ENCODE assay signal across 8 cellular contexts in genomic region chr5:149264432-149265069, GRCh38. TPM values are rescaled to one million over a fixed set of nuclear protein-coding genes. Genes with fewer than 3 reads are reported as not detected.
DNase-seq lines count a peak whose midpoint lies in the region; ATAC-seq and TF ChIP-seq lines count a peak whose summit lies in the region.

No MANE protein-coding gene starts in this region.

- H3K27me3 Mint-ChIP-seq in T-cell, result peaks cover 6 to 9% of the 10 kb centered on the region in 2 donors
- H3K27me3 Mint-ChIP-seq in nephron (ENCODE audit: low read depth), result peaks cover 59% of the 10 kb centered on the region

- no peak overlapping the region for H3K4me3 Mint-ChIP-seq in T-cell
- no peak overlapping the region for H3K4me3 Mint-ChIP-seq in nephron

- H3K4me1 Mint-ChIP-seq in T-cell (peaks cover 5 to 15% (median 6%) of the 10 kb centered on the region in 3 donors), nephron (no peaks in the 10 kb centered on the region)

- peak; percentile 47 for ATAC-seq in GM19468 (IDR thresholded peaks at IDR 0.05; ENCODE audit: extremely low read depth, unreplicated experiment)
- peak; percentile 86 to 98 (median 91) for ATAC-seq in T-cell (replicated peaks in 1 of 4)

- DNase-seq in COLO668 (lab: John Stamatoyannopoulos, UW; ENCODE audit: unreplicated experiment) (peak; percentile 29), HT-29 (ENCODE audit: low spot score) (peak; percentile 85), T-cell (peak; percentile 9 to 74 (median 56)), choroid plexus epithelial cell (ENCODE audit: low read depth) (no peak), GM13976 (ENCODE audit: low spot score) (no peak), occipital lobe (lab: John Stamatoyannopoulos, UW) (no peak)

- no peaks in the 10 kb centered on the region for H3K36me3 Mint-ChIP-seq in T-cell
- H3K36me3 Mint-ChIP-seq in nephron (ENCODE audit: low read depth), result no peaks in the 10 kb centered on the region

- H3K9me3 Mint-ChIP-seq in T-cell (peaks cover 4 to 10% (median 8%) of the 10 kb centered on the region in 3 donors), nephron (peaks cover 17% of the 10 kb centered on the region)

- CTCF ChIA-PET in T-cell (lab: Charles Lee), result interaction anchor here (0.6 to 4.4 kb wide), 13 partner anchors 11 to 238 kb away, joined by 3 to 34 read pairs (median 6); partner anchors contain the start of gene ABLIM3 (in 2 of the 2)

- POLR2A ChIA-PET in T-cell (lab: Charles Lee), result interaction anchor here in 1 of 2 donors (0.6 kb wide), 2 partner anchors 42 to 130 kb away, joined by 4 to 7 read pairs; no protein-coding TSS in a partner anchor

- in situ Hi-C loops in GM13976 (cut with MboI; ENCODE audit: low sequenced_read_pairs, unreplicated experiment), result loop anchor here (10.0 to 25.0 kb wide), 2 partner anchors 140 to 527 kb away; no protein-coding TSS in a partner anchor

- TF ChIP-seq CTCF in choroid plexus epithelial cell (conservative IDR thresholded peaks at IDR 0.05; ENCODE audit: low read depth, low read length) (peak; percentile 76), nephron (IDR thresholded peaks at IDR 0.05; ENCODE audit: unreplicated experiment in 3 of 3) (peak in 2 of 3 experiments; percentile 26 to 40), GM13976 (IDR thresholded peaks at IDR 0.05; ENCODE audit: borderline replicate concordance, control extremely low read depth, extremely low read depth, insufficient read depth, missing control alignments) (no peak)

- no peak overlapping the region for H3K4me3 ChIP-seq in choroid plexus epithelial cell (ENCODE audit: low read depth, low read length)

- H3K27ac Mint-ChIP-seq in T-cell (no peak overlapping the region), nephron (no peak overlapping the region)

RNA-seq across cellular contexts. Expression of gene AFAP1L1, which starts 7.1 kb away (rescaled TPM):
- total RNA-seq in HT-29 (2014; rRNA removed; shearing (Covaris generic)), result 0.05 TPM in 1 of 2 replicates, not detected in the other
- total RNA-seq in T-cell (under 1 TPM; 0.20 to 0.99 (median 0.50) TPM), occipital lobe (3.7 TPM)

Comparison
In these comparisons a context has a peak if more than half of its experiments do, and no peak if none do; other contexts are left out.
1. DNase-seq: peak in COLO668 (single experiment), HT-29 (single experiment) and T-cell (34 of 34); none in choroid plexus epithelial cell (single experiment), GM13976 (single experiment) and occipital lobe (single experiment).